Comparison of ENCODE assay signal across 10 cellular contexts in genomic region chr3:12270976-12271375, GRCh38. TPM values are rescaled to one million over a fixed set of nuclear protein-coding genes. Genes with fewer than 3 reads are reported as not detected.
"Had no signal": no experiment of that assay in that cellular context is flagged by ENCODE, and none has a peak within 500 bp of the region (broad histone marks: within the 10 kb centered on the region; RNA-seq: fewer than 3 reads in every experiment).

No MANE protein-coding gene starts in this region.

- H3K4me3 ChIP-seq: GM23248, GM23338, HAP-1 had no signal

- H3K27ac Mint-ChIP-seq: GM23338, H9, HFFc6 had no signal

- ATAC-seq: GM23338, HCT116 had no signal

- H3K4me3 Mint-ChIP-seq: GM23338, H9, HFFc6 had no signal

- H3K36me3 ChIP-seq: HAP-1 had no signal

- DNase-seq: GM23248, GOT3, H7, H9, HCEC 1CT, HFFc6 had no signal

- H3K9me3 Mint-ChIP-seq: GM23338, H9, HFFc6 had no signal

- H3K9me3 ChIP-seq: HAP-1 had no signal

- H3K4me1 Mint-ChIP-seq: GM23338, H9 had no signal

- H3K27ac ChIP-seq: GM23248 had no signal

RNA-seq across cellular contexts. Expression of gene PPARG, which starts 17.9 kb away (rescaled TPM):
- total RNA-seq: H1 had no signal
